ENCODE assay signal across 9 cellular contexts in the genomic region with DNA sequence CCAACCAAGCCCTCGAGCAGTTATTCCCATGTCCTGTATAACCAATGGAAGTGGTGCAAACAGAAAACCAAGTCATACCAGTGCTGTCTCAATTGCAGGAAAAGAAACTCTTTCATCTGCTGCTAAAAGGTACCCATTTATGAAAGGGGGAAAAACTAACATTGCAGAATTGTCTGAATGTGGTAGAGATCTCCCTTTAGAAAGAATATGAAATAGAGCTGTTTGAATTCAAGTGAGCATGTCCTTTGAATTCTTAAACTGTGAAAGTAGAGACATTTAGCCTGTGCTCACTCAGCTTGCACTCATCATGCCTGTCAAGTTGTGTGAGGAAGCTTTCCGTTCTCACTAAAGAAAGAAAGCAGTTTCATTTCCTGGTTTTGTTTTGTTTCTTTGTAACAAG.
DNase-seq lines count a peak whose midpoint lies in the region; ATAC-seq and TF ChIP-seq lines count a peak whose summit lies in the region.
"Had no signal": no experiment of that assay in that cellular context is flagged by ENCODE, and none has a peak within 500 bp of the region (broad histone marks: within the 10 kb centered on the region; RNA-seq: fewer than 3 reads in every experiment).

No MANE protein-coding gene starts in this region.

- peaks cover 54% of the 10 kb centered on the region for H3K4me1 Mint-ChIP-seq in activated naive CD4-positive, alpha-beta T cell treated with anti-CD3 and anti-CD28 coated beads, Interleukin-2, amount 10 ng/mL, durations not matched to agents 7 days and 5 days
- H3K4me1 Mint-ChIP-seq in stimulated activated naive B cell treated with anti-CD40 and anti-IgM and Interleukin-4, amounts not matched to agents 10 μg/mL and 1 μg/mL and 100 μg/mL, for 72 hours: peaks cover 20 to 55% of the 10 kb centered on the region in 2 donors
- H3K4me1 Mint-ChIP-seq in glutamatergic neuron (ENCODE audit: low read depth, unreplicated experiment): no peaks in the 10 kb centered on the region

- no peaks in the 10 kb centered on the region for H3K27me3 ChIP-seq in breast epithelium

- peak overlapping the region; percentile 69 for H3K4me2 ChIP-seq in OCI-LY7 (ENCODE audit: low read length)
- H3K4me2 ChIP-seq: smooth muscle cell had no signal

- H3K9me2 ChIP-seq in OCI-LY7 (ENCODE audit: insufficient read depth, low read length): no peaks in the 10 kb centered on the region

- peak; percentile 24 for DNase-seq in activated naive CD4-positive, alpha-beta T cell treated with anti-CD3 and anti-CD28 coated beads, Interleukin-2, amount 10 ng/mL, durations not matched to agents 7 days and 5 days
- no peak for DNase-seq in activated naive CD4-positive, alpha-beta T cell treated with Interleukin-2 at 50 U/mL for 16 hours
- peak; percentile 87 for DNase-seq in OCI-LY7 (ENCODE audit: low spot score)
- no peak for DNase-seq in stimulated activated naive B cell treated with anti-CD40 and anti-IgM and Interleukin-4, amounts not matched to agents 10 μg/mL and 1 μg/mL and 100 μg/mL, for 72 hours
- no peak for DNase-seq in breast epithelium (ENCODE audit: low spot score in 2 of 2)
- no peak for DNase-seq in RKO (ENCODE audit: low spot score)
- no peak for DNase-seq in glutamatergic neuron

- TF ChIP-seq CTCF in OCI-LY7 (conservative IDR thresholded peaks at IDR 0.05; ENCODE audit: low read length) (no peak), breast epithelium (IDR thresholded peaks at IDR 0.05) (no peak), glutamatergic neuron (IDR thresholded peaks at IDR 0.05; ENCODE audit: partially characterized antibody, unreplicated experiment) (no peak)

- POLR2A ChIA-PET in OCI-LY7 (lab: Charles Lee): interaction anchor here (0.7 to 1.6 kb wide), 5 partner anchors 10 to 42 kb away, joined by 3 to 5 read pairs (median 4); no protein-coding TSS in a partner anchor

- H3K27ac ChIP-seq in OCI-LY7 (ENCODE audit: low read depth, low read length, poor library complexity, severe bottlenecking) (peak overlapping the region; percentile 82), breast epithelium (no peak overlapping the region)

- H3K4me3 ChIP-seq in OCI-LY7 (ENCODE audit: low read depth, low read length, poor library complexity, severe bottlenecking) (peak overlapping the region; percentile 41), breast epithelium (no peak overlapping the region)
- H3K4me3 ChIP-seq: smooth muscle cell had no signal

- H3K4me3 Mint-ChIP-seq in activated naive CD4-positive, alpha-beta T cell treated with anti-CD3 and anti-CD28 coated beads, Interleukin-2, amount 10 ng/mL, durations not matched to agents 7 days and 5 days: no peak overlapping the region
- peak overlapping the region; percentile 7 to 35 for H3K4me3 Mint-ChIP-seq in stimulated activated naive B cell treated with anti-CD40 and anti-IgM and Interleukin-4, amounts not matched to agents 10 μg/mL and 1 μg/mL and 100 μg/mL, for 72 hours
- no peak overlapping the region for H3K4me3 Mint-ChIP-seq in glutamatergic neuron (ENCODE audit: unreplicated experiment)

- no peaks in the 10 kb centered on the region for H3K27me3 Mint-ChIP-seq in activated naive CD4-positive, alpha-beta T cell treated with anti-CD3 and anti-CD28 coated beads, Interleukin-2, amount 10 ng/mL, durations not matched to agents 7 days and 5 days
- no peaks in the 10 kb centered on the region for H3K27me3 Mint-ChIP-seq in stimulated activated naive B cell treated with anti-CD40 and anti-IgM and Interleukin-4, amounts not matched to agents 10 μg/mL and 1 μg/mL and 100 μg/mL, for 72 hours
- no peaks in the 10 kb centered on the region for H3K27me3 Mint-ChIP-seq in glutamatergic neuron (ENCODE audit: unreplicated experiment)

- H3K4me1 ChIP-seq in OCI-LY7 (ENCODE audit: insufficient read depth, low read length, poor library complexity, severe bottlenecking) (peaks cover 44% of the 10 kb centered on the region), breast epithelium (no peaks in the 10 kb centered on the region)

- H3K36me3 Mint-ChIP-seq in activated naive CD4-positive, alpha-beta T cell treated with anti-CD3 and anti-CD28 coated beads, Interleukin-2, amount 10 ng/mL, durations not matched to agents 7 days and 5 days: peaks cover 52% of the 10 kb centered on the region
- peaks cover 22 to 41% of the 10 kb centered on the region in 2 donors for H3K36me3 Mint-ChIP-seq in stimulated activated naive B cell treated with anti-CD40 and anti-IgM and Interleukin-4, amounts not matched to agents 10 μg/mL and 1 μg/mL and 100 μg/mL, for 72 hours
- no peaks in the 10 kb centered on the region for H3K36me3 Mint-ChIP-seq in glutamatergic neuron (ENCODE audit: unreplicated experiment)

- peaks cover 16% of the 10 kb centered on the region; the same call in 1 of the 2 replicates for H3K9me3 ChIP-seq in OCI-LY7 (ENCODE audit: low read length)
- no peaks in the 10 kb centered on the region for H3K9me3 ChIP-seq in breast epithelium

- no TSS peak for BruUV-seq in OCI-LY7 (replicated peaks; lab: Mats Ljungman, UMichigan)

- H3K9me3 Mint-ChIP-seq in activated naive CD4-positive, alpha-beta T cell treated with anti-CD3 and anti-CD28 coated beads, Interleukin-2, amount 10 ng/mL, durations not matched to agents 7 days and 5 days: peaks cover 2% of the 10 kb centered on the region
- peaks cover 0 to 3% of the 10 kb centered on the region in 2 donors for H3K9me3 Mint-ChIP-seq in stimulated activated naive B cell treated with anti-CD40 and anti-IgM and Interleukin-4, amounts not matched to agents 10 μg/mL and 1 μg/mL and 100 μg/mL, for 72 hours
- no peaks in the 10 kb centered on the region for H3K9me3 Mint-ChIP-seq in glutamatergic neuron (ENCODE audit: unreplicated experiment)

- no peak for TF ChIP-seq POLR2A in breast epithelium (IDR thresholded peaks at IDR 0.05)

- peak overlapping the region; percentile 40; the same call in 1 of the 2 replicates for H2AFZ ChIP-seq in OCI-LY7 (ENCODE audit: low read length)

- peak overlapping the region; percentile 81 for H3K27ac Mint-ChIP-seq in activated naive CD4-positive, alpha-beta T cell treated with anti-CD3 and anti-CD28 coated beads, Interleukin-2, amount 10 ng/mL, durations not matched to agents 7 days and 5 days
- peak overlapping the region; percentile 33 for H3K27ac Mint-ChIP-seq in stimulated activated naive B cell treated with anti-CD40 and anti-IgM and Interleukin-4, amounts not matched to agents 10 μg/mL and 1 μg/mL and 100 μg/mL, for 72 hours
- no peak overlapping the region for H3K27ac Mint-ChIP-seq in glutamatergic neuron (ENCODE audit: unreplicated experiment)

- no peaks in the 10 kb centered on the region for H4K20me1 ChIP-seq in OCI-LY7 (ENCODE audit: insufficient read depth, low read length)

- H3K79me2 ChIP-seq in OCI-LY7 (ENCODE audit: insufficient read depth, low read depth, low read length): no peaks in the 10 kb centered on the region

- H3K36me3 ChIP-seq in OCI-LY7 (ENCODE audit: insufficient read depth, low read length) (peaks cover 22% of the 10 kb centered on the region; the same call in 1 of the 2 replicates), breast epithelium (no peaks in the 10 kb centered on the region)

- CTCF ChIA-PET in activated naive CD4-positive, alpha-beta T cell treated with anti-CD3 and anti-CD28 coated beads, Interleukin-2, amount 10 ng/mL, durations not matched to agents 7 days and 5 days (lab: Charles Lee): no interaction called here
- CTCF ChIA-PET in OCI-LY7 (lab: Charles Lee; ENCODE audit: unreplicated experiment): interaction anchor here (0.5 to 1.1 kb wide), 2 partner anchors 15 to 52 kb away, joined by 3 to 4 read pairs; no protein-coding TSS in a partner anchor

- ATAC-seq in HG02763 (IDR thresholded peaks at IDR 0.05; ENCODE audit: unreplicated experiment): peak; percentile 57
- ATAC-seq in stimulated activated naive B cell treated with anti-CD40 and anti-IgM and Interleukin-4, amounts not matched to agents 10 μg/mL and 1 μg/mL and 100 μg/mL, for 72 hours (replicated peaks): peak; percentile 92 to 95

- intact Hi-C loops in OCI-LY7 (cut with micrococcal nuclease; ENCODE audit: unreplicated experiment): no loop called here
- intact Hi-C loops in breast epithelium (cut with DNase I; ENCODE audit: low total_unique reads): no loop called here

Comparison
In these comparisons a context has a peak if more than half of its experiments do, and no peak if none do; other contexts are left out.
1. DNase-seq: peak in activated naive CD4-positive, alpha-beta T cell treated with anti-CD3 and anti-CD28 coated beads, Interleukin-2, amount 10 ng/mL, durations not matched to agents 7 days and 5 days (single experiment) and OCI-LY7 (single experiment); none in activated naive CD4-positive, alpha-beta T cell treated with Interleukin-2 at 50 U/mL for 16 hours (single experiment), stimulated activated naive B cell treated with anti-CD40 and anti-IgM and Interleukin-4, amounts not matched to agents 10 μg/mL and 1 μg/mL and 100 μg/mL, for 72 hours (single experiment), breast epithelium (0 of 2), RKO (single experiment) and glutamatergic neuron (single experiment).
2. H3K4me3 Mint-ChIP-seq: peak in stimulated activated naive B cell treated with anti-CD40 and anti-IgM and Interleukin-4, amounts not matched to agents 10 μg/mL and 1 μg/mL and 100 μg/mL, for 72 hours (2 of 2); none in activated naive CD4-positive, alpha-beta T cell treated with anti-CD3 and anti-CD28 coated beads, Interleukin-2, amount 10 ng/mL, durations not matched to agents 7 days and 5 days (single experiment) and glutamatergic neuron (single experiment).